In the genomic region with DNA sequence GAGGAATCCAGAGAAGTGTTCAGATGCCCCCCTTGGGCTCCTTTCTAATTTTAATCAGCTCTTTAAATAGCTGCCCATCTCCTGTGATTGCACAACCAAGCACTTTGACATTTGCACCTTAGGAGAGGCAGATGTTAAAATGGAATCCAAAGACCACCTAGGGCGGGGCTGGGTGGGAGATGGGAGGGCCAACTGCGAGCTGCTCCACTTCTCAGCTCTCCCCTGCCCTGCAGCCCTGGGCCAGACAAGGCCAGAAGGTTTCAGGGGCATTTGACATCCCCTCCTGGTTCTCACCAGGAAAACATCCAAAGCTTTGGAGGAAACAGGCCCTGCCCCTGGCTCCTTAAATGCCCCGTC, we compare ENCODE assay signal across 10 cellular contexts.
DNase-seq lines count a peak whose midpoint lies in the region; ATAC-seq and TF ChIP-seq lines count a peak whose summit lies in the region.
"Had no signal": no experiment of that assay in that cellular context is flagged by ENCODE, and none has a peak within 500 bp of the region (broad histone marks: within the 10 kb centered on the region; RNA-seq: fewer than 3 reads in every experiment).

No MANE protein-coding gene starts in this region.

- H3K27ac Mint-ChIP-seq in natural killer cell treated with Interleukin-12 subunit alpha and Interleukin-12 subunit beta and Interleukin-15 and Interleukin-18, amount 100 ng/mL, for 72 hours = peak overlapping the region; percentile 93 to 99

- ATAC-seq in Right ventricle myocardium inferior (no peak), aorta (ENCODE audit: low FRiP score) (no peak)
- ATAC-seq in natural killer cell treated with Interleukin-12 subunit alpha and Interleukin-12 subunit beta and Interleukin-15 and Interleukin-18, amount 100 ng/mL, for 72 hours = no peak

- H3K4me3 ChIP-seq in left ventricle myocardium inferior (peak overlapping the region; percentile 32), aorta (ENCODE audit: low read length in 2 of 2) (no peak overlapping the region)
- H3K4me3 ChIP-seq in effector memory CD4-positive, alpha-beta T cell (ENCODE audit: insufficient read depth, low read depth, low read length, poor library complexity, severe bottlenecking) = peak overlapping the region; percentile 16

- H3K36me3 ChIP-seq in left ventricle myocardium inferior (peaks cover 43% of the 10 kb centered on the region), aorta (ENCODE audit: control insufficient read depth in 1 of 2, insufficient read depth in 2 of 2, low read length in 1 of 2) (peaks cover 0 to 2% of the 10 kb centered on the region in 2 donors)
- peaks cover 15% of the 10 kb centered on the region for H3K36me3 ChIP-seq in effector memory CD4-positive, alpha-beta T cell (ENCODE audit: control insufficient read depth, insufficient read depth, low read length)

- H3K9me3 ChIP-seq in left ventricle myocardium inferior (replicated peaks) (no peaks in the 10 kb centered on the region), aorta (ENCODE audit: control insufficient read depth, low read length) (no peaks in the 10 kb centered on the region)
- H3K9me3 ChIP-seq in effector memory CD4-positive, alpha-beta T cell (ENCODE audit: control insufficient read depth, low read length) = no peaks in the 10 kb centered on the region

- 52 to 59% methylated on average over 3 of the region's 3 CpGs for WGBS in aorta, 2 donors

- DNase-seq in left ventricle myocardium inferior (no peak), Right ventricle myocardium inferior (ENCODE audit: missing footprints) (no peak), aorta (no peak), KBM-7 (no peak), KG1 (lab: John Stamatoyannopoulos, UW) (no peak)
- DNase-seq in effector memory CD4-positive, alpha-beta T cell = no peak
- DNase-seq in natural killer cell treated with Interleukin-12 subunit alpha and Interleukin-12 subunit beta and Interleukin-15 and Interleukin-18, amount 100 ng/mL, for 72 hours (ENCODE audit: low spot score) = no peak
- DNase-seq in activated CD4-positive, CD25-positive, alpha-beta regulatory T cell treated with anti-CD3 and anti-CD28 coated beads, Interleukin-2, amount 50 U/mL, for 72 hours = no peak
- DNase-seq: NCI-H748 treated with DMSO at 0.1 percent for 48 hours, SW 1271 had no signal

- in situ Hi-C loops in KBM-7 (cut with MboI; ENCODE audit: low pct_unique_long_range_greater_than_20kb, low sequenced_read_pairs) = no loop called here

- no peaks in the 10 kb centered on the region for H3K27me3 ChIP-seq in left ventricle myocardium inferior (ENCODE audit: low read depth)
- H3K27me3 ChIP-seq in effector memory CD4-positive, alpha-beta T cell (replicated peaks; ENCODE audit: control insufficient read depth, insufficient read depth, low read length, poor library complexity, severe bottlenecking) = no peaks in the 10 kb centered on the region
- H3K27me3 ChIP-seq in aorta (ENCODE audit: control insufficient read depth in 1 of 2, insufficient read depth in 2 of 2, low read length in 1 of 2) = no peaks in the 10 kb centered on the region

- H3K27ac ChIP-seq in left ventricle myocardium inferior (replicated peaks) (peak overlapping the region; percentile 71), aorta (ENCODE audit: low read depth in 1 of 2, low read length in 2 of 2) (peak overlapping the region; percentile 22 to 53)
- H3K27ac ChIP-seq in effector memory CD4-positive, alpha-beta T cell (ENCODE audit: insufficient read depth, low read length, poor library complexity, severe bottlenecking) = peak overlapping the region; percentile 55

- no peak for TF ChIP-seq CTCF in left ventricle myocardium inferior (IDR thresholded peaks at IDR 0.05; ENCODE audit: borderline replicate concordance)

- H3K4me3 Mint-ChIP-seq in natural killer cell treated with Interleukin-12 subunit alpha and Interleukin-12 subunit beta and Interleukin-15 and Interleukin-18, amount 100 ng/mL, for 72 hours = peak overlapping the region; percentile 80

- no peaks in the 10 kb centered on the region for H3K27me3 Mint-ChIP-seq in natural killer cell treated with Interleukin-12 subunit alpha and Interleukin-12 subunit beta and Interleukin-15 and Interleukin-18, amount 100 ng/mL, for 72 hours

- H3K4me1 ChIP-seq in left ventricle myocardium inferior (peaks cover 63% of the 10 kb centered on the region), aorta (ENCODE audit: control insufficient read depth in 1 of 2, insufficient read depth in 2 of 2, low read length in 2 of 2) (no peaks in the 10 kb centered on the region)
- H3K4me1 ChIP-seq in effector memory CD4-positive, alpha-beta T cell (ENCODE audit: control insufficient read depth, insufficient read depth, low read length, poor library complexity, severe bottlenecking) = peaks cover 12% of the 10 kb centered on the region

- peaks cover 26 to 31% of the 10 kb centered on the region in 2 donors for H3K4me1 Mint-ChIP-seq in natural killer cell treated with Interleukin-12 subunit alpha and Interleukin-12 subunit beta and Interleukin-15 and Interleukin-18, amount 100 ng/mL, for 72 hours (ENCODE audit: low read depth in 2 of 2)

- H3K9me3 Mint-ChIP-seq in natural killer cell treated with Interleukin-12 subunit alpha and Interleukin-12 subunit beta and Interleukin-15 and Interleukin-18, amount 100 ng/mL, for 72 hours = no peaks in the 10 kb centered on the region

- intact Hi-C loops in left ventricle myocardium inferior (cut with micrococcal nuclease) = no loop called here
- intact Hi-C loops in Right ventricle myocardium inferior (cut with DNase I) = loop anchor here (5.0 kb wide), 1 partner anchor 41 kb away; no protein-coding TSS in a partner anchor
- intact Hi-C loops in aorta (cut with DNase I) = no loop called here

- peaks cover 4% of the 10 kb centered on the region for H3K36me3 Mint-ChIP-seq in natural killer cell treated with Interleukin-12 subunit alpha and Interleukin-12 subunit beta and Interleukin-15 and Interleukin-18, amount 100 ng/mL, for 72 hours

Comparison
In these comparisons a context has a peak if more than half of its experiments do, and no peak if none do; other contexts are left out.
1. H3K4me3 ChIP-seq: peak in left ventricle myocardium inferior (single experiment) and effector memory CD4-positive, alpha-beta T cell (single experiment); none in aorta (0 of 2).
2. Peak in every context shown above with its lines, with median percentiles within 50 percentile points of each other: H3K27ac ChIP-seq.